In the genomic region with DNA sequence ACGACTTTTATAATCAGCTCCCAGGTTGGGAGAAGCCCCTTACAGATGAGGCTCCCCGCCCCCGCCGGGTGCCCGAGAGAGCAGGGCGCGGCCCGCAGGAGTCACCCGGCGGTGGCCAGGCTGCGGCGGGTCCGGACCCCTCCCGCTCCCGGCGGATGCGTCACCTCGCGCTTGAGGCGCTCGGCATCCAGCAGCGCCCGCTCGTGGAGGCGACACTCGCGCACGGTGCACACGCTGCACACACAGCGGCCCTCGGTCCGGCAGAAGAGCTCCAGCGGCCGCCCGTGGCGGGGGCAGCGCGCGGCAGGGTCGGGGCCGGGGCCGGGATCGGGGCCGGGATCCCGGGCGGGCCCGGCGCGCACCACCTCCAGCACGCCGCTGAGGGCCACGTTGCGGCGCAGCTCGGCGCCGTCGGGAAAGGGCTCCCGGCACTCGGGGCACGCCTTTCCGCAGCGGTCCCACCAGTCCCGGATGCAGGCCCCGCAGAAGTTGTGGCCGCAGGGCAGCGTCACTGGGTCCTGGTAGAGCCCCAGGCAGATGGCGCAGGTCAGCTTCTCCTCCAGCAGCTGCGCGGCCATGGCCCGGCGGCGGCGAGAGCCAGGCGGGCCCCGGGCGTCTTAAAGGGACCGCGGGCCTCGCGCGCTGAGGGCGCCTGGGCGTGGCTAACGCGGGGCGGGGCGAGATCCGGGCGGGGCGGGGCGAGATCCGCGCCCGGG, we compare ENCODE assay signal across 8 cellular contexts. TPM values are rescaled to one million over a fixed set of nuclear protein-coding genes. Genes with fewer than 3 reads are reported as not detected.
A peak's percentile ranks its signal among the peaks of the same experiment; 100 is the strongest.
DNase-seq lines count a peak whose midpoint lies in the region; ATAC-seq and TF ChIP-seq lines count a peak whose summit lies in the region.

A gene with protein sequence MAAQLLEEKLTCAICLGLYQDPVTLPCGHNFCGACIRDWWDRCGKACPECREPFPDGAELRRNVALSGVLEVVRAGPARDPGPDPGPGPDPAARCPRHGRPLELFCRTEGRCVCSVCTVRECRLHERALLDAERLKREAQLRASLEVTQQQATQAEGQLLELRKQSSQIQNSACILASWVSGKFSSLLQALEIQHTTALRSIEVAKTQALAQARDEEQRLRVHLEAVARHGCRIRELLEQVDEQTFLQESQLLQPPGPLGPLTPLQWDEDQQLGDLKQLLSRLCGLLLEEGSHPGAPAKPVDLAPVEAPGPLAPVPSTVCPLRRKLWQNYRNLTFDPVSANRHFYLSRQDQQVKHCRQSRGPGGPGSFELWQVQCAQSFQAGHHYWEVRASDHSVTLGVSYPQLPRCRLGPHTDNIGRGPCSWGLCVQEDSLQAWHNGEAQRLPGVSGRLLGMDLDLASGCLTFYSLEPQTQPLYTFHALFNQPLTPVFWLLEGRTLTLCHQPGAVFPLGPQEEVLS (minus strand): TSS at position 592 of the 716 bp plus-strand sequence. CDS start 14 bp downstream, at position 578.

- H3K4me3 ChIP-seq in LNCaP clone FGC (ENCODE audit: low read depth, low read length) (peak within 1 kb of the TSS; percentile 68), prostate gland (peak within 1 kb of the TSS; percentile 77 to 80), urinary bladder (ENCODE audit: low read depth, low read length) (peak within 1 kb of the TSS; percentile 80)

- WGBS in adipose tissue, 3 donors, result 0 to 1% (median 1%) methylated on average over 60 to 95 of the region's 95 CpGs
- WGBS in prostate gland, result under 1% methylated on average over 60 of the region's 95 CpGs
- under 1% methylated on average over 95 of the region's 95 CpGs for WGBS in urinary bladder

- CTCF ChIA-PET in T-cell (lab: Charles Lee), result interaction anchor here (0.5 to 1.9 kb wide), 9 partner anchors 14 to 186 kb away, joined by 3 to 10 read pairs (median 5); partner anchors contain the start of gene WBP2 (in 1 of the 2)

- intact Hi-C loops in left cardiac atrium (cut with DNase I), result loop anchor here in 1 of 2 donors (10.0 kb wide), 1 partner anchor 132 kb away; the partner anchor contains the start of gene GALK1
- intact Hi-C loops in prostate gland (cut with DNase I), result loop anchor here (2.0 to 5.0 kb wide), 2 partner anchors 40 to 109 kb away; no protein-coding TSS in a partner anchor

- peak; percentile 74 for TF ChIP-seq POLR2A in prostate gland (IDR thresholded peaks at IDR 0.05)

- peaks cover 2% of the 10 kb centered on the region for H3K4me1 ChIP-seq in prostate gland (replicated peaks)
- no peaks in the 10 kb centered on the region for H3K4me1 ChIP-seq in urinary bladder (ENCODE audit: insufficient read depth)

- DNase-seq in ELF-1 (ENCODE audit: low read depth, low spot score), result peak; percentile 77
- DNase-seq in LNCaP clone FGC (ENCODE audit: low read depth), result no peak
- DNase-seq in T-cell, result peak; percentile 32 to 79 (median 62)
- peak; percentile 92 for DNase-seq in left cardiac atrium
- DNase-seq in prostate gland (ENCODE audit: low spot score), result peak; percentile 81

- POLR2A ChIA-PET in T-cell (lab: Charles Lee), result interaction anchor here in 1 of 2 donors (0.9 to 1.1 kb wide), 2 partner anchors 116 to 143 kb away, joined by 3 to 4 read pairs; no protein-coding TSS in a partner anchor

- H3K27ac ChIP-seq in adipose tissue (ENCODE audit: low read depth, low read length) (no peak within 1 kb of the TSS), prostate gland (peak within 1 kb of the TSS; percentile 81 to 92), urinary bladder (ENCODE audit: low read depth) (peak within 1 kb of the TSS; percentile 92)

- H3K27me3 Mint-ChIP-seq in T-cell, result no peaks in the 10 kb centered on the region

- ATAC-seq in GM21737 (IDR thresholded peaks at IDR 0.05; ENCODE audit: unreplicated experiment), result peak; percentile 48
- ATAC-seq in T-cell (replicated peaks in 1 of 4), result peak; percentile 83 to 89 (median 87)
- peak; percentile 85 to 91 for ATAC-seq in left cardiac atrium

- no peaks in the 10 kb centered on the region for H3K9me3 Mint-ChIP-seq in T-cell

- H3K36me3 Mint-ChIP-seq in T-cell, result peaks cover 8% of the 10 kb centered on the region

- no peaks in the 10 kb centered on the region for H3K27me3 ChIP-seq in prostate gland (replicated peaks; ENCODE audit: insufficient read depth)

- H3K4me3 Mint-ChIP-seq in T-cell, result peak within 1 kb of the TSS; percentile 75 to 83 (median 82)

- peaks cover 24 to 29% (median 26%) of the 10 kb centered on the region in 3 donors for H3K4me1 Mint-ChIP-seq in T-cell

- H3K36me3 ChIP-seq in prostate gland (peaks cover 4 to 10% of the 10 kb centered on the region in 2 donors), urinary bladder (ENCODE audit: insufficient read depth) (no peaks in the 10 kb centered on the region)

- TF ChIP-seq CTCF in LNCaP clone FGC (IDR thresholded peaks at IDR 0.05; ENCODE audit: control insufficient read depth, extremely low read depth, insufficient read depth) (peak; percentile 62), prostate gland (IDR thresholded peaks at IDR 0.05) (peak in 3 of 4 experiments; percentile 44 to 62 (median 54))

- H3K9me3 ChIP-seq in prostate gland, result no peaks in the 10 kb centered on the region

- peak within 1 kb of the TSS; percentile 80 to 82 for H3K27ac Mint-ChIP-seq in T-cell

RNA-seq across cellular contexts. Expression of the gene that starts here (rescaled TPM):
- total RNA-seq in T-cell, result 10 to 100 TPM; 22.1 to 52.2 (median 45.9) TPM
- 10 to 100 TPM; 11.1 to 15.3 (median 11.7) TPM for polyA plus RNA-seq in adipose tissue
- total RNA-seq in left cardiac atrium, result 1 to 10 TPM; 8.4 to 9.9 TPM
- total RNA-seq in prostate gland, result 10 to 100 TPM; 27.5 to 28.1 TPM
- 15.2 TPM for total RNA-seq in urinary bladder
- 21.5 TPM for polyA plus RNA-seq in urinary bladder
